ENCODE assay signal across 1 cellular context in the genomic region with DNA sequence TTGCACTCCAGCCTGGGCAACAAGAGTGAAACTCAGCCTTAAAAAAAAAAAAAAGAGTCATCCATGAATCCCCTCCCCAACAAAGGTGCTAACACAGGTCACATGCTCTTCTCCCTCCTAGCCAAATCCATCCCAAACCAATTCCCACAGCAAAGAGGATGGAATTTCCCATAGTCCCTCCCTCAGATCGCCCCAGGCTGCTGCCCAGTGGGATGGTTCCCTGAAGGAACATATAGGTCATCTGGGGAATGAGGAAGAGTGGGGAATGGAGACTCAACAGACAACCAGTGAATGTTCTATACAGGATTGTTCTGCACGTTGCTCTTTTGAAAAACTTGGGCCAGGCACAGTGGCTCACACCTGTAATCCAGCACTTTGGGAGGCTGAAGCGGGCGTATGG.
TF ChIP-seq lines count a peak whose summit lies in the region.

No MANE protein-coding gene starts in this region.

TF ChIP-seq in HCT116, 20 proteins besides CTCF, POLR2A, EP300 and RAD21:
- TF ChIP-seq EZH2phosphoT487 (IDR thresholded peaks at IDR 0.05; ENCODE audit: borderline replicate concordance) (no peak), FOSL1 (IDR thresholded peaks at IDR 0.05; ENCODE audit: low read depth) (no peak), SRF (IDR thresholded peaks at IDR 0.05; ENCODE audit: low read depth) (no peak), JUND (IDR thresholded peaks at IDR 0.05) (no peak), EZH2 (IDR thresholded peaks at IDR 0.05) (no peak), EGR1 (IDR thresholded peaks at IDR 0.05; ENCODE audit: low read depth) (no peak), CBX3 (IDR thresholded peaks at IDR 0.05; ENCODE audit: low read depth) (no peak), ATF3 (IDR thresholded peaks at IDR 0.05) (no peak), ZBTB33 (IDR thresholded peaks at IDR 0.05; ENCODE audit: extremely low read depth, insufficient replicate concordance, low read length) (no peak), SP1 (IDR thresholded peaks at IDR 0.05; ENCODE audit: low read depth) (no peak), SIN3A (IDR thresholded peaks at IDR 0.05; ENCODE audit: low read depth) (no peak), YY1 (IDR thresholded peaks at IDR 0.05; ENCODE audit: extremely low read depth, insufficient replicate concordance, low read depth, low read length) (no peak), ZNF274 (IDR thresholded peaks at IDR 0.05; ENCODE audit: low read depth, low read length) (no peak), POLR2AphosphoS5 (IDR thresholded peaks at IDR 0.05; ENCODE audit: low read depth, low read length) (no peak), CEBPB (IDR thresholded peaks at IDR 0.05; ENCODE audit: low read depth) (no peak), ZFX (IDR thresholded peaks at IDR 0.05) (no peak; the same call in 1 of the 2 replicates), MAX (IDR thresholded peaks at IDR 0.05) (no peak), ELF1 (IDR thresholded peaks at IDR 0.05; ENCODE audit: borderline replicate concordance, low read depth) (no peak)
- TF ChIP-seq, protein P1, sequence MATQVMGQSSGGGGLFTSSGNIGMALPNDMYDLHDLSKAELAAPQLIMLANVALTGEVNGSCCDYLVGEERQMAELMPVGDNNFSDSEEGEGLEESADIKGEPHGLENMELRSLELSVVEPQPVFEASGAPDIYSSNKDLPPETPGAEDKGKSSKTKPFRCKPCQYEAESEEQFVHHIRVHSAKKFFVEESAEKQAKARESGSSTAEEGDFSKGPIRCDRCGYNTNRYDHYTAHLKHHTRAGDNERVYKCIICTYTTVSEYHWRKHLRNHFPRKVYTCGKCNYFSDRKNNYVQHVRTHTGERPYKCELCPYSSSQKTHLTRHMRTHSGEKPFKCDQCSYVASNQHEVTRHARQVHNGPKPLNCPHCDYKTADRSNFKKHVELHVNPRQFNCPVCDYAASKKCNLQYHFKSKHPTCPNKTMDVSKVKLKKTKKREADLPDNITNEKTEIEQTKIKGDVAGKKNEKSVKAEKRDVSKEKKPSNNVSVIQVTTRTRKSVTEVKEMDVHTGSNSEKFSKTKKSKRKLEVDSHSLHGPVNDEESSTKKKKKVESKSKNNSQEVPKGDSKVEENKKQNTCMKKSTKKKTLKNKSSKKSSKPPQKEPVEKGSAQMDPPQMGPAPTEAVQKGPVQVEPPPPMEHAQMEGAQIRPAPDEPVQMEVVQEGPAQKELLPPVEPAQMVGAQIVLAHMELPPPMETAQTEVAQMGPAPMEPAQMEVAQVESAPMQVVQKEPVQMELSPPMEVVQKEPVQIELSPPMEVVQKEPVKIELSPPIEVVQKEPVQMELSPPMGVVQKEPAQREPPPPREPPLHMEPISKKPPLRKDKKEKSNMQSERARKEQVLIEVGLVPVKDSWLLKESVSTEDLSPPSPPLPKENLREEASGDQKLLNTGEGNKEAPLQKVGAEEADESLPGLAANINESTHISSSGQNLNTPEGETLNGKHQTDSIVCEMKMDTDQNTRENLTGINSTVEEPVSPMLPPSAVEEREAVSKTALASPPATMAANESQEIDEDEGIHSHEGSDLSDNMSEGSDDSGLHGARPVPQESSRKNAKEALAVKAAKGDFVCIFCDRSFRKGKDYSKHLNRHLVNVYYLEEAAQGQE (IDR thresholded peaks at IDR 0.05; ENCODE audit: low read depth), result no peak
TF ChIP-seq in HCT116: peak in this region for 0.
